ENCODE assay signal across 1 cellular context in the genomic region with DNA sequence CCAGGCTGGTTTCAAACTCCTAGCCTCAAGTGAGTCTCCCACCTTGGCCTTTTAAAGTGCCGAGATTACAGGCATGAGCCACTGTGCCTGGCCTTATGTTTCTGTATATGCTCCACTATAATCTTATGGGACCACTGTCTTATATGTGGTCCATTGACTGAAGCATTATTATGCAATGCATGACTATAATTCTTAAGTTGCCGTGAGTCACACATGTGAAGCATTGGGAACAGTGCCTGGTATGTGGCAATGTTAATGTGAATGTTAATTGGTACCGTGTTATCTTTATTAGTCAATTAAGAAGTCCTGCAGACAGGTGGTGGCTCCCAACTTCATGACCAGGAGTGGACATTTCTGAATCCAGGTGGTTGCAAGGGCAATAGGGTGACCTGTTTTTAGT.
TF ChIP-seq lines count a peak whose summit lies in the region.

No MANE protein-coding gene starts in this region.

TF ChIP-seq in HepG2, 621 proteins besides CTCF, POLR2A, EP300 and RAD21 (continued from another document):
- TF ChIP-seq, protein P1, sequence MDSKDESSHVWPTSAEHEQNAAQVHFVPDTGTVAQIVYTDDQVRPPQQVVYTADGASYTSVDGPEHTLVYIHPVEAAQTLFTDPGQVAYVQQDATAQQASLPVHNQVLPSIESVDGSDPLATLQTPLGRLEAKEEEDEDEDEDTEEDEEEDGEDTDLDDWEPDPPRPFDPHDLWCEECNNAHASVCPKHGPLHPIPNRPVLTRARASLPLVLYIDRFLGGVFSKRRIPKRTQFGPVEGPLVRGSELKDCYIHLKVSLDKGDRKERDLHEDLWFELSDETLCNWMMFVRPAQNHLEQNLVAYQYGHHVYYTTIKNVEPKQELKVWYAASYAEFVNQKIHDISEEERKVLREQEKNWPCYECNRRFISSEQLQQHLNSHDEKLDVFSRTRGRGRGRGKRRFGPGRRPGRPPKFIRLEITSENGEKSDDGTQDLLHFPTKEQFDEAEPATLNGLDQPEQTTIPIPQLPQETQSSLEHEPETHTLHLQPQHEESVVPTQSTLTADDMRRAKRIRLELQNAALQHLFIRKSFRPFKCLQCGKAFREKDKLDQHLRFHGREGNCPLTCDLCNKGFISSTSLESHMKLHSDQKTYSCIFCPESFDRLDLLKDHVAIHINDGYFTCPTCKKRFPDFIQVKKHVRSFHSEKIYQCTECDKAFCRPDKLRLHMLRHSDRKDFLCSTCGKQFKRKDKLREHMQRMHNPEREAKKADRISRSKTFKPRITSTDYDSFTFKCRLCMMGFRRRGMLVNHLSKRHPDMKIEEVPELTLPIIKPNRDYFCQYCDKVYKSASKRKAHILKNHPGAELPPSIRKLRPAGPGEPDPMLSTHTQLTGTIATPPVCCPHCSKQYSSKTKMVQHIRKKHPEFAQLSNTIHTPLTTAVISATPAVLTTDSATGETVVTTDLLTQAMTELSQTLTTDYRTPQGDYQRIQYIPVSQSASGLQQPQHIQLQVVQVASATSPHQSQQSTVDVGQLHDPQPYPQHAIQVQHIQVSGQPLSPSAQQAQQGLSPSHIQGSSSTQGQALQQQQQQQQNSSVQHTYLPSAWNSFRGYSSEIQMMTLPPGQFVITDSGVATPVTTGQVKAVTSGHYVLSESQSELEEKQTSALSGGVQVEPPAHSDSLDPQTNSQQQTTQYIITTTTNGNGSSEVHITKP (CRISPR knock-in tag; IDR thresholded peaks at IDR 0.05; ENCODE audit: low read depth) = no peak
